16 cellular contexts compared by ENCODE assay signal in genomic region chr10:18404530-18404929, GRCh38.
DNase-seq lines count a peak whose midpoint lies in the region; TF ChIP-seq lines count a peak whose summit lies in the region.
"Had no signal": no experiment of that assay in that cellular context is flagged by ENCODE, and none has a peak within 500 bp of the region (broad histone marks: within the 10 kb centered on the region; RNA-seq: fewer than 3 reads in every experiment).

No MANE protein-coding gene starts in this region.

- H3K9me2 ChIP-seq in neural cell (ENCODE audit: insufficient read depth, low read length), result no peaks in the 10 kb centered on the region

- TF ChIP-seq RAD21 in neural cell (conservative IDR thresholded peaks at IDR 0.05), result no peak

- no peaks in the 10 kb centered on the region for H3K36me3 ChIP-seq in neural cell (ENCODE audit: insufficient read depth, low read length)
- no peaks in the 10 kb centered on the region for H3K36me3 ChIP-seq in effector memory CD4-positive, alpha-beta T cell (ENCODE audit: control insufficient read depth, insufficient read depth, low read length)

- H3K9ac ChIP-seq in neural cell (ENCODE audit: low read length), result no peak overlapping the region

- H3K4me3 ChIP-seq in neural cell (ENCODE audit: low read length), result peak overlapping the region; percentile 7
- H3K4me3 ChIP-seq in effector memory CD4-positive, alpha-beta T cell (ENCODE audit: insufficient read depth, low read depth, low read length, poor library complexity, severe bottlenecking), result no peak overlapping the region
- H3K4me3 ChIP-seq: GM23338 had no signal

- no peaks in the 10 kb centered on the region for H4K20me1 ChIP-seq in neural cell (ENCODE audit: insufficient read depth)

- TF ChIP-seq EP300 in neural cell (conservative IDR thresholded peaks at IDR 0.05; ENCODE audit: poor library complexity, severe bottlenecking), result no peak

- DNase-seq in G401 (ENCODE audit: low spot score) (peak; percentile 72), NCI-H82 (lab: John Stamatoyannopoulos, UW) (peak; percentile 18), cerebellar cortex (ENCODE audit: low spot score) (peak; percentile 71), SK-N-DZ (ENCODE audit: low spot score) (no peak)
- DNase-seq in stimulated activated CD4-positive, alpha-beta T cell treated with anti-CD3 and anti-CD28 coated beads, Interleukin-12 subunit alpha, Interleukin-12 subunit beta, amount 100 ng/mL, for 4 hours, result no peak
- DNase-seq in effector memory CD4-positive, alpha-beta T cell, result no peak
- DNase-seq: CD4-positive, alpha-beta memory T cell; DMS153; DMS79 treated with DMSO at 0.1 percent for 48 hours; EL; GDM1; H9; IMR-90 had no signal

- no peaks in the 10 kb centered on the region for H3K9me3 ChIP-seq in neural cell (ENCODE audit: low read length)
- H3K9me3 ChIP-seq in effector memory CD4-positive, alpha-beta T cell (ENCODE audit: control insufficient read depth, low read length), result no peaks in the 10 kb centered on the region

- in situ Hi-C loops in G401 (cut with HindIII; ENCODE audit: low sequenced_read_pairs), result no loop called here

- no peaks in the 10 kb centered on the region for H3K4me1 ChIP-seq in effector memory CD4-positive, alpha-beta T cell (ENCODE audit: control insufficient read depth, insufficient read depth, low read length, poor library complexity, severe bottlenecking)

- H3F3A ChIP-seq in neural cell (ENCODE audit: insufficient read depth, low read length, poor library complexity, severe bottlenecking), result no peaks in the 10 kb centered on the region

- H3K4me2 ChIP-seq in neural cell (ENCODE audit: low read length), result no peak overlapping the region
- H3K4me2 ChIP-seq: GM23338 had no signal

- no peaks in the 10 kb centered on the region for H3K79me2 ChIP-seq in neural cell (replicated peaks; ENCODE audit: insufficient read depth, low read length)

- H3K27me3 ChIP-seq in neural cell (ENCODE audit: insufficient read depth, low read depth, low read length), result no peaks in the 10 kb centered on the region
- H3K27me3 ChIP-seq in effector memory CD4-positive, alpha-beta T cell (replicated peaks; ENCODE audit: control insufficient read depth, insufficient read depth, low read length, poor library complexity, severe bottlenecking), result no peaks in the 10 kb centered on the region

- no peak overlapping the region for H3K27ac ChIP-seq in neural cell (ENCODE audit: low read length)
- no peak overlapping the region for H3K27ac ChIP-seq in effector memory CD4-positive, alpha-beta T cell (ENCODE audit: insufficient read depth, low read length, poor library complexity, severe bottlenecking)
- H3K27ac ChIP-seq: C4-2B had no signal

- TF ChIP-seq CTCF in neural cell (IDR thresholded peaks at IDR 0.05; ENCODE audit: poor library complexity, severe bottlenecking), result no peak

- no peak overlapping the region for H2AFZ ChIP-seq in neural cell (ENCODE audit: low read depth, low read length)
- H2AFZ ChIP-seq: GM23338 had no signal

TF ChIP-seq in neural cell, 6 proteins besides CTCF, POLR2A, EP300 and RAD21:
- TF ChIP-seq REST (IDR thresholded peaks at IDR 0.05; ENCODE audit: borderline replicate concordance), result no peak
- no peak for TF ChIP-seq MXI1 (conservative IDR thresholded peaks at IDR 0.05; ENCODE audit: poor library complexity, severe bottlenecking)
- no peak for TF ChIP-seq POLR2AphosphoS5 (IDR thresholded peaks at IDR 0.05)
- no peak for TF ChIP-seq EZH2 (IDR thresholded peaks at IDR 0.05; ENCODE audit: borderline replicate concordance, insufficient read depth, low read length, poor library complexity, severe bottlenecking)
- TF ChIP-seq SMC3 (conservative IDR thresholded peaks at IDR 0.05; ENCODE audit: poor library complexity), result no peak
- no peak for TF ChIP-seq TAF1 (IDR thresholded peaks at IDR 0.05; ENCODE audit: low read depth)

Comparison
In these comparisons a context has a peak if more than half of its experiments do, and no peak if none do; other contexts are left out.
1. DNase-seq: peak in G401 (single experiment), NCI-H82 (single experiment) and cerebellar cortex (single experiment); none in SK-N-DZ (single experiment), stimulated activated CD4-positive, alpha-beta T cell treated with anti-CD3 and anti-CD28 coated beads, Interleukin-12 subunit alpha, Interleukin-12 subunit beta, amount 100 ng/mL, for 4 hours (single experiment) and effector memory CD4-positive, alpha-beta T cell (0 of 3).